ENCODE assay signal across 9 cellular contexts in genomic region chr6:22149081-22149480, GRCh38.
A peak's percentile ranks its signal among the peaks of the same experiment; 100 is the strongest.
DNase-seq lines count a peak whose midpoint lies in the region; TF ChIP-seq lines count a peak whose summit lies in the region.
"Had no signal": no experiment of that assay in that cellular context is flagged by ENCODE, and none has a peak within 500 bp of the region (broad histone marks: within the 10 kb centered on the region; RNA-seq: fewer than 3 reads in every experiment).

No MANE protein-coding gene starts in this region.

- TF ChIP-seq RAD21 in neural cell (conservative IDR thresholded peaks at IDR 0.05), result no peak

- H3K79me2 ChIP-seq in neural cell (replicated peaks; ENCODE audit: insufficient read depth, low read length), result peaks cover 22% of the 10 kb centered on the region
- no peaks in the 10 kb centered on the region for H3K79me2 ChIP-seq in mesendoderm (ENCODE audit: control insufficient read depth, insufficient read depth, low read length)
- H3K79me2 ChIP-seq: parathyroid adenoma had no signal

- H2AFZ ChIP-seq in neural cell (ENCODE audit: low read depth, low read length), result peak overlapping the region; percentile 16
- H2AFZ ChIP-seq: parathyroid adenoma had no signal

- peaks cover 14% of the 10 kb centered on the region for H3K4me1 ChIP-seq in mesendoderm (ENCODE audit: control insufficient read depth, low read depth, low read length)

- no peak overlapping the region for H2BK5ac ChIP-seq in mesendoderm (ENCODE audit: low read length)

- no peak overlapping the region for H3K56ac ChIP-seq in mesendoderm (ENCODE audit: low read length)

- H3K27ac ChIP-seq in neural cell (ENCODE audit: low read length), result peak overlapping the region; percentile 71
- no peak overlapping the region for H3K27ac ChIP-seq in mesendoderm (ENCODE audit: low read depth, low read length)
- H3K27ac ChIP-seq: parathyroid adenoma had no signal

- TF ChIP-seq CTCF in astrocyte of the spinal cord (IDR thresholded peaks at IDR 0.05; ENCODE audit: low read depth, low read length) (no peak), neural cell (IDR thresholded peaks at IDR 0.05; ENCODE audit: poor library complexity, severe bottlenecking) (no peak)

- peaks cover 5% of the 10 kb centered on the region for H3F3A ChIP-seq in neural cell (ENCODE audit: insufficient read depth, low read length, poor library complexity, severe bottlenecking)

- H2AK5ac ChIP-seq in mesendoderm (ENCODE audit: low read length), result no peak overlapping the region

- H4K8ac ChIP-seq in mesendoderm (ENCODE audit: low read depth, low read length), result no peak overlapping the region

- H4K20me1 ChIP-seq in neural cell (ENCODE audit: insufficient read depth), result no peaks in the 10 kb centered on the region

- no CpG with 5 or more reads among the region's 4 CpGs for WGBS in mesendoderm (ENCODE audit: extremely low coverage, insufficient coverage, low lambda C conversion rate)

- no peaks in the 10 kb centered on the region for H3K9me2 ChIP-seq in neural cell (ENCODE audit: insufficient read depth, low read length)

- H3K9ac ChIP-seq in neural cell (ENCODE audit: low read length) (peak overlapping the region; percentile 57), mesendoderm (ENCODE audit: low read length) (no peak overlapping the region)
- H3K9ac ChIP-seq: parathyroid adenoma had no signal

- no peak overlapping the region for H3K4ac ChIP-seq in mesendoderm (ENCODE audit: low read depth, low read length)

- H3K9me3 ChIP-seq in neural cell (ENCODE audit: low read length), result no peaks in the 10 kb centered on the region

- DNase-seq in DMS79 (lab: John Stamatoyannopoulos, UW), result peak; percentile 65
- DNase-seq in NCI-H2029 (lab: John Stamatoyannopoulos, UW), result peak; percentile 84
- DNase-seq in astrocyte of the spinal cord (ENCODE audit: low read depth, low spot score), result peak; percentile 9
- no peak for DNase-seq in HCEC 1CT
- no peak for DNase-seq in mesendoderm
- DNase-seq in activated CD4-positive, alpha-beta T cell treated with anti-CD3 and anti-CD28 coated beads for 4 hours, result no peak
- DNase-seq: activated T-cell treated with anti-CD3 and anti-CD28 coated beads, Interleukin-2, amount 50 U/mL, for 48 hours had no signal

- H4K5ac ChIP-seq in mesendoderm (ENCODE audit: low read length), result no peak overlapping the region

- H3K23ac ChIP-seq in mesendoderm (ENCODE audit: low read length), result no peak overlapping the region

- H3K27me3 ChIP-seq in neural cell (ENCODE audit: insufficient read depth, low read depth, low read length) (no peaks in the 10 kb centered on the region), mesendoderm (ENCODE audit: insufficient read depth, low read length, poor library complexity) (no peaks in the 10 kb centered on the region)

- no peak overlapping the region for H2BK120ac ChIP-seq in mesendoderm (ENCODE audit: low read depth, low read length)

- TF ChIP-seq EP300 in neural cell (conservative IDR thresholded peaks at IDR 0.05; ENCODE audit: poor library complexity, severe bottlenecking), result no peak

- H2BK15ac ChIP-seq in mesendoderm (replicated peaks; ENCODE audit: low read depth), result no peak overlapping the region

- H3K18ac ChIP-seq in mesendoderm (ENCODE audit: low read length), result no peak overlapping the region

- H3K4me2 ChIP-seq in neural cell (ENCODE audit: low read length) (peak overlapping the region; percentile 68), mesendoderm (ENCODE audit: low read length) (no peak overlapping the region)

- H3K4me3 ChIP-seq in astrocyte of the spinal cord (ENCODE audit: low read depth, low read length) (no peak overlapping the region), neural cell (ENCODE audit: low read length) (peak overlapping the region; percentile 56), mesendoderm (ENCODE audit: low read length) (no peak overlapping the region)

- peaks cover 5% of the 10 kb centered on the region for H3K79me1 ChIP-seq in mesendoderm (ENCODE audit: low read length)

- in situ Hi-C loops in astrocyte of the spinal cord (cut with HindIII; ENCODE audit: low sequenced_read_pairs), result no loop called here

- H3K36me3 ChIP-seq in neural cell (ENCODE audit: insufficient read depth, low read length) (no peaks in the 10 kb centered on the region), mesendoderm (ENCODE audit: control insufficient read depth, insufficient read depth, low read length) (no peaks in the 10 kb centered on the region)

TF ChIP-seq in neural cell, 6 proteins besides CTCF, POLR2A, EP300 and RAD21:
- TF ChIP-seq SMC3 (conservative IDR thresholded peaks at IDR 0.05; ENCODE audit: poor library complexity) (no peak), EZH2 (IDR thresholded peaks at IDR 0.05; ENCODE audit: borderline replicate concordance, insufficient read depth, low read length, poor library complexity, severe bottlenecking) (no peak), POLR2AphosphoS5 (IDR thresholded peaks at IDR 0.05) (no peak), MXI1 (conservative IDR thresholded peaks at IDR 0.05; ENCODE audit: poor library complexity, severe bottlenecking) (no peak), REST (IDR thresholded peaks at IDR 0.05; ENCODE audit: borderline replicate concordance) (no peak), TAF1 (IDR thresholded peaks at IDR 0.05; ENCODE audit: low read depth) (no peak)

Comparison
In these comparisons a context has a peak if more than half of its experiments do, and no peak if none do; other contexts are left out.
1. DNase-seq: peak in DMS79 (single experiment), NCI-H2029 (single experiment) and astrocyte of the spinal cord (single experiment); none in HCEC 1CT (single experiment), mesendoderm (single experiment) and activated CD4-positive, alpha-beta T cell treated with anti-CD3 and anti-CD28 coated beads for 4 hours (0 of 2).